In the genomic region with DNA sequence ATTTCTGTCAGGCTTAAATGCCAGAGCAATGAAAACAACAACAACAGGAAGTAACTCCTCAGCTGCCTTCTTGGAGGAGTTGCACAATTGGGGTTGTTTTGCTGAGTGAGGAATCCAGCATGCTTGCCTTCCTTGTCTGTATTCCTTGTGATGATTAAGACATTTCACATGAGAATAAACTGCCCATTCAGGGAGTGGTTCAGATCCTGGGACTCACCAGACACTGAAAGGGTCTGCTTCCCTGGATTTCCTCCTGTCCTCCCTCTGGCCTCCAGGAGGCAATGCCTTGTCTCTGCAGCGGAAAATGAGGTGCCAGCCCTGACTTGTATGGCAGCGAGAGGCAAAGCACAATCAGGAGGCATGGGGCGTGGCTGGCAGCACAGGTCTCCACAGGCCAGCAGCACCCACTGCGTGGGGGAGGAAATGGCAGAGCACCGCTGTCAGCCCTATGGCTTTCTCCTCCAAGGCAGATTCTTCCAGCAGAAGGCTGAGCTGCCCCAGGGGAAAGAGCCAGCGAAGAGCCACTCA, we compare ENCODE assay signal across 12 cellular contexts. TPM values are rescaled to one million over a fixed set of nuclear protein-coding genes. Genes with fewer than 3 reads are reported as not detected.
DNase-seq lines count a peak whose midpoint lies in the region; ATAC-seq and TF ChIP-seq lines count a peak whose summit lies in the region.
"Had no signal": no experiment of that assay in that cellular context is flagged by ENCODE, and none has a peak within 500 bp of the region (broad histone marks: within the 10 kb centered on the region; RNA-seq: fewer than 3 reads in every experiment).

No MANE protein-coding gene starts in this region.

- POLR2A ChIA-PET in RWPE1 (lab: Yijun Ruan, JAX; ENCODE audit: low non-redundant PET), result no interaction called here

- 88 to 91% methylated on average over 6 of the region's 6 CpGs for WGBS in GM23248 (ENCODE audit: low coverage in 1 of 2, low lambda C conversion rate in 2 of 2, missing lambda C conversion rate in 2 of 2), 2 experiments

- H3K79me2 ChIP-seq in GM23248 (ENCODE audit: insufficient read depth) (no peaks in the 10 kb centered on the region), neural progenitor cell (ENCODE audit: low read depth) (no peaks in the 10 kb centered on the region)

- in situ Hi-C loops in GM23248 (cut with MboI), result loop anchor here (25.0 kb wide), 1 partner anchor 1427 kb away; no protein-coding TSS in a partner anchor

- H3K9ac ChIP-seq in GM23248, result no peak overlapping the region
- no peak overlapping the region for H3K9ac ChIP-seq in skeletal muscle satellite cell (ENCODE audit: low read depth, low read length)
- no peak overlapping the region for H3K9ac ChIP-seq in neural progenitor cell

- H3K36me3 ChIP-seq in GM23248 (ENCODE audit: low read depth), result no peaks in the 10 kb centered on the region
- H3K36me3 ChIP-seq in skeletal muscle satellite cell (ENCODE audit: insufficient read depth, low read length), result no peaks in the 10 kb centered on the region
- no peaks in the 10 kb centered on the region for H3K36me3 ChIP-seq in neural progenitor cell

- H3K4me2 ChIP-seq in GM23248 (ENCODE audit: unreplicated experiment), result no peak overlapping the region
- peak overlapping the region; percentile 43 for H3K4me2 ChIP-seq in skeletal muscle satellite cell (ENCODE audit: low read length)
- H3K4me2 ChIP-seq in neural progenitor cell, result no peak overlapping the region

- H3K27ac Mint-ChIP-seq in glutamatergic neuron (ENCODE audit: unreplicated experiment), result peak overlapping the region; percentile 8
- H3K27ac Mint-ChIP-seq in stimulated activated naive B cell treated with anti-CD40 and anti-IgM and Interleukin-4, amounts not matched to agents 10 μg/mL and 1 μg/mL and 100 μg/mL, for 72 hours, result no peak overlapping the region
- no peak overlapping the region for H3K27ac Mint-ChIP-seq in neural progenitor cell
- H3K27ac Mint-ChIP-seq: immature natural killer cell; stimulated activated memory B cell treated with anti-CD40 and anti-IgM and Interleukin-4, amounts not matched to agents 10 μg/mL and 1 μg/mL and 100 μg/mL, for 72 hours had no signal

- no peaks in the 10 kb centered on the region for H3K27me3 Mint-ChIP-seq in glutamatergic neuron (ENCODE audit: unreplicated experiment)
- no peaks in the 10 kb centered on the region for H3K27me3 Mint-ChIP-seq in stimulated activated naive B cell treated with anti-CD40 and anti-IgM and Interleukin-4, amounts not matched to agents 10 μg/mL and 1 μg/mL and 100 μg/mL, for 72 hours
- H3K27me3 Mint-ChIP-seq in neural progenitor cell (ENCODE audit: insufficient read depth, low read depth), result no peaks in the 10 kb centered on the region
- H3K27me3 Mint-ChIP-seq: stimulated activated memory B cell treated with anti-CD40 and anti-IgM and Interleukin-4, amounts not matched to agents 10 μg/mL and 1 μg/mL and 100 μg/mL, for 72 hours had no signal

- 0 out of 2 replicates have a peak overlapping the region, but pooled peaks have one; percentile 3 for H2AFZ ChIP-seq in GM23248
- H2AFZ ChIP-seq in neural progenitor cell (replicated peaks), result no peak overlapping the region

- H3K36me3 Mint-ChIP-seq in glutamatergic neuron (ENCODE audit: unreplicated experiment) (no peaks in the 10 kb centered on the region), neural progenitor cell (peaks cover 9% of the 10 kb centered on the region)
- peaks cover 3 to 18% of the 10 kb centered on the region in 2 donors for H3K36me3 Mint-ChIP-seq in stimulated activated naive B cell treated with anti-CD40 and anti-IgM and Interleukin-4, amounts not matched to agents 10 μg/mL and 1 μg/mL and 100 μg/mL, for 72 hours

- H3K27me3 ChIP-seq in GM23248 (replicated peaks; ENCODE audit: insufficient read depth) (no peaks in the 10 kb centered on the region), skeletal muscle satellite cell (ENCODE audit: control insufficient read depth, insufficient read depth, low read length) (no peaks in the 10 kb centered on the region), neural progenitor cell (no peaks in the 10 kb centered on the region)

- H3F3A ChIP-seq in GM23248 (ENCODE audit: insufficient read depth) (no peaks in the 10 kb centered on the region), neural progenitor cell (ENCODE audit: low read depth) (no peaks in the 10 kb centered on the region)

- no peaks in the 10 kb centered on the region for H3K9me2 ChIP-seq in GM23248 (ENCODE audit: insufficient read depth)

- H3K4me1 ChIP-seq in GM23248 (ENCODE audit: insufficient read depth) (peaks cover 6% of the 10 kb centered on the region; the same call in 1 of the 2 replicates), skeletal muscle satellite cell (ENCODE audit: control insufficient read depth, insufficient read depth, low read length) (peaks cover 12% of the 10 kb centered on the region), neural progenitor cell (no peaks in the 10 kb centered on the region)

- H3K9me3 ChIP-seq in GM23248 (ENCODE audit: low read depth) (no peaks in the 10 kb centered on the region), skeletal muscle satellite cell (replicated peaks; ENCODE audit: low read length) (no peaks in the 10 kb centered on the region), neural progenitor cell (ENCODE audit: low read depth) (no peaks in the 10 kb centered on the region)

- peaks cover 18% of the 10 kb centered on the region for H3K4me1 Mint-ChIP-seq in glutamatergic neuron (ENCODE audit: low read depth, unreplicated experiment)
- H3K4me1 Mint-ChIP-seq in stimulated activated naive B cell treated with anti-CD40 and anti-IgM and Interleukin-4, amounts not matched to agents 10 μg/mL and 1 μg/mL and 100 μg/mL, for 72 hours, result no peaks in the 10 kb centered on the region
- H3K4me1 Mint-ChIP-seq in neural progenitor cell, result peaks cover 3% of the 10 kb centered on the region
- H3K4me1 Mint-ChIP-seq: immature natural killer cell; stimulated activated memory B cell treated with anti-CD40 and anti-IgM and Interleukin-4, amounts not matched to agents 10 μg/mL and 1 μg/mL and 100 μg/mL, for 72 hours had no signal

- CTCF ChIA-PET in RWPE1 (lab: Yijun Ruan, JAX), result interaction anchor here (0.8 to 1.2 kb wide), 6 partner anchors 17 to 127 kb away, joined by 3 to 8 read pairs (median 4); a partner anchor contains a TSS

- peak; percentile 70 for DNase-seq in GM23248
- peak; percentile 64 for DNase-seq in RWPE1 (ENCODE audit: low spot score)
- DNase-seq in glutamatergic neuron, result peak; percentile 65
- DNase-seq in SKM-1 treated with dmso at 0.1 percent for 144 hours (lab: John Stamatoyannopoulos, UW; ENCODE audit: unreplicated experiment), result no peak
- DNase-seq in stimulated activated naive B cell treated with anti-CD40 and anti-IgM and Interleukin-4, amounts not matched to agents 10 μg/mL and 1 μg/mL and 100 μg/mL, for 72 hours, result no peak
- no peak for DNase-seq in neural progenitor cell (ENCODE audit: low spot score)
- DNase-seq in activated gamma-delta T cell (lab: John Stamatoyannopoulos, UW), result no peak
- DNase-seq: activated T-cell treated with anti-CD3 and anti-CD28 coated beads, Interleukin-2, amount 50 U/mL, for 1 hour; immature natural killer cell; T-helper 2 cell had no signal

- H3K27ac ChIP-seq in GM23248 (no peak overlapping the region), RWPE1 (peak overlapping the region; percentile 76), neural progenitor cell (no peak overlapping the region)

- H3K4me3 Mint-ChIP-seq in glutamatergic neuron (ENCODE audit: unreplicated experiment) (no peak overlapping the region), neural progenitor cell (no peak overlapping the region)
- no peak overlapping the region for H3K4me3 Mint-ChIP-seq in stimulated activated naive B cell treated with anti-CD40 and anti-IgM and Interleukin-4, amounts not matched to agents 10 μg/mL and 1 μg/mL and 100 μg/mL, for 72 hours
- H3K4me3 Mint-ChIP-seq: immature natural killer cell; stimulated activated memory B cell treated with anti-CD40 and anti-IgM and Interleukin-4, amounts not matched to agents 10 μg/mL and 1 μg/mL and 100 μg/mL, for 72 hours had no signal

- TF ChIP-seq CTCF in RWPE1 (conservative IDR thresholded peaks at IDR 0.05; ENCODE audit: low read depth) (peak; percentile 23; the same call in 1 of the 2 replicates), glutamatergic neuron (IDR thresholded peaks at IDR 0.05; ENCODE audit: partially characterized antibody, unreplicated experiment) (no peak), neural progenitor cell (IDR thresholded peaks at IDR 0.05) (no peak)

- no peak for ATAC-seq in stimulated activated naive B cell treated with anti-CD40 and anti-IgM and Interleukin-4, amounts not matched to agents 10 μg/mL and 1 μg/mL and 100 μg/mL, for 72 hours (replicated peaks)
- ATAC-seq: stimulated activated memory B cell treated with anti-CD40 and anti-IgM and Interleukin-4, amounts not matched to agents 10 μg/mL and 1 μg/mL and 100 μg/mL, for 72 hours had no signal

- H3K9me3 Mint-ChIP-seq in glutamatergic neuron (ENCODE audit: unreplicated experiment) (no peaks in the 10 kb centered on the region), neural progenitor cell (no peaks in the 10 kb centered on the region)
- H3K9me3 Mint-ChIP-seq in stimulated activated naive B cell treated with anti-CD40 and anti-IgM and Interleukin-4, amounts not matched to agents 10 μg/mL and 1 μg/mL and 100 μg/mL, for 72 hours, result no peaks in the 10 kb centered on the region
- H3K9me3 Mint-ChIP-seq: immature natural killer cell; stimulated activated memory B cell treated with anti-CD40 and anti-IgM and Interleukin-4, amounts not matched to agents 10 μg/mL and 1 μg/mL and 100 μg/mL, for 72 hours had no signal

- H3K4me3 ChIP-seq in GM23248 (no peak overlapping the region), skeletal muscle satellite cell (ENCODE audit: low read length) (no peak overlapping the region), neural progenitor cell (no peak overlapping the region)

- H4K20me1 ChIP-seq in GM23248 (ENCODE audit: insufficient read depth) (no peaks in the 10 kb centered on the region), neural progenitor cell (ENCODE audit: low read depth) (no peaks in the 10 kb centered on the region)

RNA-seq across cellular contexts. Expression of a gene that starts 41.5 kb away (rescaled TPM):
- total RNA-seq in GM23248 (2014; rRNA removed; shearing (Covaris generic)), result not detected in 2 replicates
- polyA plus RNA-seq in GM23248 (2016; fragmentation: Nextera tagmentation; extraction: Ambion mirVana), result not detected in 2 replicates
- total RNA-seq in glutamatergic neuron (ENCODE audit: unreplicated experiment) (not detected), neural progenitor cell (ENCODE audit: low replicate concordance) (not detected in 2 replicates)
- not detected in 2 replicates for total RNA-seq in skeletal muscle satellite cell (2012; rRNA removed)
- polyA plus RNA-seq: immature natural killer cell had no signal

RNA-seq across cellular contexts. Expression of a gene that starts 45.4 kb away (rescaled TPM):
- total RNA-seq in GM23248 (2014; rRNA removed; shearing (Covaris generic)), result 181 and 197 TPM in 2 replicates
- polyA plus RNA-seq in GM23248 (2016; fragmentation: Nextera tagmentation; extraction: Ambion mirVana), result 198 and 203 TPM in 2 replicates
- total RNA-seq in glutamatergic neuron (ENCODE audit: unreplicated experiment), result 127 TPM
- 164 and 167 TPM in 2 replicates for total RNA-seq in skeletal muscle satellite cell (2012; rRNA removed)
- 72.6 and 86.1 TPM in 2 replicates for total RNA-seq in neural progenitor cell (ENCODE audit: low replicate concordance)

Comparison
In these comparisons a context has a peak if more than half of its experiments do, and no peak if none do; other contexts are left out.
1. DNase-seq: peak in GM23248 (single experiment), RWPE1 (single experiment) and glutamatergic neuron (single experiment); none in SKM-1 treated with dmso at 0.1 percent for 144 hours (single experiment), stimulated activated naive B cell treated with anti-CD40 and anti-IgM and Interleukin-4, amounts not matched to agents 10 μg/mL and 1 μg/mL and 100 μg/mL, for 72 hours (single experiment), neural progenitor cell (single experiment) and activated gamma-delta T cell (single experiment).